ENCODE assay signal across 15 cellular contexts in the genomic region with DNA sequence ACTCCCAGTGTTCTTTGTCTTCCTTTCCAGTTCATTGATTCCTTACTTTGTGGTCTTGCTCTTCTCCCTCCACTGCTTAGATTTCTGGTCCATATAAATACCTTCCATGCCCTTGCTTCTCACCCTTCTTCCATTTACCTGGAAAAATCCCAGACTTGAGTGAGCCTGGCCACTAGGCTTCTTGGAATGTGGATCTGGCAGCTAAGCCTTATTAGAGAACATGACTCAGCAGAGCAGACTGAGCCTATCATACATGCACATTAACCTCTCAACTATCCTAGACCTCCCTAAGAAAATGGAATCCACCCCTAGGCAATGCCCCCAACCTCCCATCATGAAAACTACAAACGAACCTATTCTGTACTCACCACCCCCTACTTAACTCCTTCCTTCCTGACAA.
DNase-seq lines count a peak whose midpoint lies in the region; ATAC-seq, FAIRE-seq and TF ChIP-seq lines count a peak whose summit lies in the region.
"Had no signal": no experiment of that assay in that cellular context is flagged by ENCODE, and none has a peak within 500 bp of the region (broad histone marks: within the 10 kb centered on the region; RNA-seq: fewer than 3 reads in every experiment).

No MANE protein-coding gene starts in this region.

- intact Hi-C loops in right lobe of liver (cut with DNase I), result no loop called here

- H3K4me1 ChIP-seq in foreskin keratinocyte (peaks cover 7% of the 10 kb centered on the region), right lobe of liver (no peaks in the 10 kb centered on the region)

- no peaks in the 10 kb centered on the region for H3K27me3 Mint-ChIP-seq in HFFc6 (ENCODE audit: insufficient read depth)
- H3K27me3 Mint-ChIP-seq in WTC11 (ENCODE audit: low read depth), result no peaks in the 10 kb centered on the region
- H3K27me3 Mint-ChIP-seq: activated CD4-positive, alpha-beta T cell treated with anti-CD3 and anti-CD28 coated beads, Interleukin-2, amount 10 ng/mL, durations not matched to agents 24 days and 14 days had no signal

- H3K27ac ChIP-seq in foreskin keratinocyte, result no peak overlapping the region
- H3K27ac ChIP-seq in right lobe of liver, result no peak overlapping the region

- H3K36me3 Mint-ChIP-seq in HFFc6 (ENCODE audit: low read depth) (peaks cover 8% of the 10 kb centered on the region), WTC11 (peaks cover 7% of the 10 kb centered on the region)

- CTCF ChIA-PET in WTC11 (lab: Charles Lee), result interaction anchor here (0.6 kb wide), 1 partner anchor 10 kb away, joined by 3 read pairs; no protein-coding TSS in a partner anchor

- H3K27ac Mint-ChIP-seq in HFFc6 (no peak overlapping the region), WTC11 (no peak overlapping the region)
- H3K27ac Mint-ChIP-seq: activated CD4-positive, alpha-beta T cell treated with anti-CD3 and anti-CD28 coated beads, Interleukin-2, amount 10 ng/mL, durations not matched to agents 24 days and 14 days; activated T-helper 2 cell treated with anti-CD3 and anti-CD28 coated beads, Interferon-gamma antibody, Interleukin-2, Interleukin-4, amounts not matched to agents 10 μg/mL and 5 μg/mL and 100 μg/mL, durations not matched to agents 14 hours and 24 hours and 36 hours had no signal

- TF ChIP-seq POLR2A in right lobe of liver (IDR thresholded peaks at IDR 0.05), result no peak

- H3K27me3 ChIP-seq in foreskin keratinocyte (no peaks in the 10 kb centered on the region), right lobe of liver (no peaks in the 10 kb centered on the region)

- H3K9me3 ChIP-seq in right lobe of liver, result no peaks in the 10 kb centered on the region

- POLR2A ChIA-PET in WTC11 (lab: Charles Lee), result no interaction called here

- no peaks in the 10 kb centered on the region for H3K36me3 ChIP-seq in right lobe of liver

- WGBS in right lobe of liver (ENCODE audit: insufficient coverage, low coverage, low lambda C conversion rate, missing lambda C conversion rate), result 86% methylated on average over 1 of the region's 1 CpG

- H3K4me3 ChIP-seq in right lobe of liver, result no peak overlapping the region

- peaks cover 6% of the 10 kb centered on the region for H3K9me3 Mint-ChIP-seq in HFFc6
- H3K9me3 Mint-ChIP-seq in WTC11, result peaks cover 12% of the 10 kb centered on the region
- H3K9me3 Mint-ChIP-seq: activated CD4-positive, alpha-beta T cell treated with anti-CD3 and anti-CD28 coated beads, Interleukin-2, amount 10 ng/mL, durations not matched to agents 24 days and 14 days had no signal

- H3K4me1 Mint-ChIP-seq in HFFc6 (ENCODE audit: low read depth) (peaks cover 13% of the 10 kb centered on the region), WTC11 (no peaks in the 10 kb centered on the region)
- H3K4me1 Mint-ChIP-seq: activated CD4-positive, alpha-beta T cell treated with anti-CD3 and anti-CD28 coated beads, Interleukin-2, amount 10 ng/mL, durations not matched to agents 24 days and 14 days had no signal

- peak; percentile 75 for DNase-seq in HFFc6
- DNase-seq in WTC11 (ENCODE audit: low spot score), result no peak
- DNase-seq in foreskin keratinocyte, result peak; percentile 28 to 69
- peak; percentile 23 for DNase-seq in urothelium cell line (ENCODE audit: low spot score)
- no peak for DNase-seq in NCI-H526 (lab: John Stamatoyannopoulos, UW)
- DNase-seq in NCI-H446 (lab: John Stamatoyannopoulos, UW), result no peak
- no peak for DNase-seq in right lobe of liver
- DNase-seq: activated CD4-positive, alpha-beta T cell treated with anti-CD3 and anti-CD28 coated beads, Interleukin-2, amount 10 ng/mL, durations not matched to agents 24 days and 14 days; DMS 273 treated with DMSO at 0.1 percent for 48 hours; H7; NCI-H146; NK-92 treated with Interleukin-12 subunit alpha and Interleukin-12 subunit beta, amount 100 ng/mL, for 24 hours; retina had no signal

- ATAC-seq in WTC11 (peak; percentile 74), foreskin keratinocyte (peak; percentile 96), right lobe of liver (no peak)

- FAIRE-seq in urothelium cell line (lab: Jason Lieb, UNC), result no peak
- FAIRE-seq: endothelial cell of umbilical vein had no signal

- TF ChIP-seq CTCF in HFFc6 (IDR thresholded peaks at IDR 0.05), result peak; percentile 12; the same call in 1 of the 2 replicates
- TF ChIP-seq CTCF in WTC11 (IDR thresholded peaks at IDR 0.05), result no peak
- TF ChIP-seq CTCF in foreskin keratinocyte (conservative IDR thresholded peaks at IDR 0.05), result no peak
- TF ChIP-seq CTCF in right lobe of liver (IDR thresholded peaks at IDR 0.05), result no peak

- no peak overlapping the region for H3K4me3 Mint-ChIP-seq in HFFc6
- no peak overlapping the region for H3K4me3 Mint-ChIP-seq in WTC11
- H3K4me3 Mint-ChIP-seq: activated CD4-positive, alpha-beta T cell treated with anti-CD3 and anti-CD28 coated beads, Interleukin-2, amount 10 ng/mL, durations not matched to agents 24 days and 14 days had no signal

TF ChIP-seq in WTC11, 78 proteins besides CTCF, POLR2A, EP300 and RAD21 (continues in another document):
- TF ChIP-seq ZNF121 (CRISPR knock-in tag; IDR thresholded peaks at IDR 0.05) (no peak), GRHL2 (CRISPR knock-in tag; IDR thresholded peaks at IDR 0.05; ENCODE audit: insufficient replicate concordance, severe bottlenecking) (no peak), RORB (CRISPR knock-in tag; IDR thresholded peaks at IDR 0.05) (no peak), SP1 (CRISPR knock-in tag; conservative IDR thresholded peaks at IDR 0.05) (no peak), OVOL2 (CRISPR knock-in tag; IDR thresholded peaks at IDR 0.05; ENCODE audit: borderline replicate concordance) (no peak), NR2C2 (CRISPR knock-in tag; IDR thresholded peaks at IDR 0.05) (no peak), ZNF423 (CRISPR knock-in tag; IDR thresholded peaks at IDR 0.05) (no peak)
- TF ChIP-seq, protein P1, sequence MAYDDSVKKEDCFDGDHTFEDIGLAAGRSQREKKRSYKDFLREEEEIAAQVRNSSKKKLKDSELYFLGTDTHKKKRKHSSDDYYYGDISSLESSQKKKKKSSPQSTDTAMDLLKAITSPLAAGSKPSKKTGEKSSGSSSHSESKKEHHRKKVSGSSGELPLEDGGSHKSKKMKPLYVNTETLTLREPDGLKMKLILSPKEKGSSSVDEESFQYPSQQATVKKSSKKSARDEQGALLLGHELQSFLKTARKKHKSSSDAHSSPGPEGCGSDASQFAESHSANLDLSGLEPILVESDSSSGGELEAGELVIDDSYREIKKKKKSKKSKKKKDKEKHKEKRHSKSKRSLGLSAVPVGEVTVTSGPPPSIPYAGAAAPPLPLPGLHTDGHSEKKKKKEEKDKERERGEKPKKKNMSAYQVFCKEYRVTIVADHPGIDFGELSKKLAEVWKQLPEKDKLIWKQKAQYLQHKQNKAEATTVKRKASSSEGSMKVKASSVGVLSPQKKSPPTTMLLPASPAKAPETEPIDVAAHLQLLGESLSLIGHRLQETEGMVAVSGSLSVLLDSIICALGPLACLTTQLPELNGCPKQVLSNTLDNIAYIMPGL (CRISPR knock-in tag; IDR thresholded peaks at IDR 0.05), result no peak
- TF ChIP-seq, protein P2, sequence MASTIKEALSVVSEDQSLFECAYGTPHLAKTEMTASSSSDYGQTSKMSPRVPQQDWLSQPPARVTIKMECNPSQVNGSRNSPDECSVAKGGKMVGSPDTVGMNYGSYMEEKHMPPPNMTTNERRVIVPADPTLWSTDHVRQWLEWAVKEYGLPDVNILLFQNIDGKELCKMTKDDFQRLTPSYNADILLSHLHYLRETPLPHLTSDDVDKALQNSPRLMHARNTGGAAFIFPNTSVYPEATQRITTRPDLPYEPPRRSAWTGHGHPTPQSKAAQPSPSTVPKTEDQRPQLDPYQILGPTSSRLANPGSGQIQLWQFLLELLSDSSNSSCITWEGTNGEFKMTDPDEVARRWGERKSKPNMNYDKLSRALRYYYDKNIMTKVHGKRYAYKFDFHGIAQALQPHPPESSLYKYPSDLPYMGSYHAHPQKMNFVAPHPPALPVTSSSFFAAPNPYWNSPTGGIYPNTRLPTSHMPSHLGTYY (CRISPR knock-in tag; IDR thresholded peaks at IDR 0.05), result no peak
- TF ChIP-seq, protein P3, sequence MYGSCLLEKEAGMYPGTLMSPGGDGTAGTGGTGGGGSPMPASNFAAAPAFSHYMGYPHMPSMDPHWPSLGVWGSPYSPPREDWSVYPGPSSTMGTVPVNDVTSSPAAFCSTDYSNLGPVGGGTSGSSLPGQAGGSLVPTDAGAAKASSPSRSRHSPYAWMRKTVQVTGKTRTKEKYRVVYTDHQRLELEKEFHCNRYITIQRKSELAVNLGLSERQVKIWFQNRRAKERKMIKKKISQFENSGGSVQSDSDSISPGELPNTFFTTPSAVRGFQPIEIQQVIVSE (CRISPR knock-in tag; IDR thresholded peaks at IDR 0.05; ENCODE audit: borderline replicate concordance), result no peak
- TF ChIP-seq, protein P4, sequence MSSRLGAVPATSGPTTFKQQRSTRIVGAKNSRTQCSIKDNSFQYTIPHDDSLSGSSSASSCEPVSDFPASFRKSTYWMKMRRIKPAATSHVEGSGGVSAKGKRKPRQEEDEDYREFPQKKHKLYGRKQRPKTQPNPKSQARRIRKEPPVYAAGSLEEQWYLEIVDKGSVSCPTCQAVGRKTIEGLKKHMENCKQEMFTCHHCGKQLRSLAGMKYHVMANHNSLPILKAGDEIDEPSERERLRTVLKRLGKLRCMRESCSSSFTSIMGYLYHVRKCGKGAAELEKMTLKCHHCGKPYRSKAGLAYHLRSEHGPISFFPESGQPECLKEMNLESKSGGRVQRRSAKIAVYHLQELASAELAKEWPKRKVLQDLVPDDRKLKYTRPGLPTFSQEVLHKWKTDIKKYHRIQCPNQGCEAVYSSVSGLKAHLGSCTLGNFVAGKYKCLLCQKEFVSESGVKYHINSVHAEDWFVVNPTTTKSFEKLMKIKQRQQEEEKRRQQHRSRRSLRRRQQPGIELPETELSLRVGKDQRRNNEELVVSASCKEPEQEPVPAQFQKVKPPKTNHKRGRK (CRISPR knock-in tag; IDR thresholded peaks at IDR 0.05; ENCODE audit: borderline replicate concordance), result no peak

Comparison
In these comparisons a context has a peak if more than half of its experiments do, and no peak if none do; other contexts are left out.
1. DNase-seq: peak in HFFc6 (single experiment), foreskin keratinocyte (2 of 2) and urothelium cell line (single experiment); none in WTC11 (single experiment), NCI-H526 (0 of 2), NCI-H446 (0 of 2) and right lobe of liver (0 of 3).
2. ATAC-seq: peak in WTC11 (single experiment) and foreskin keratinocyte (single experiment); none in right lobe of liver (0 of 4).